Comparison of ENCODE assay signal across 20 cellular contexts in the genomic region with DNA sequence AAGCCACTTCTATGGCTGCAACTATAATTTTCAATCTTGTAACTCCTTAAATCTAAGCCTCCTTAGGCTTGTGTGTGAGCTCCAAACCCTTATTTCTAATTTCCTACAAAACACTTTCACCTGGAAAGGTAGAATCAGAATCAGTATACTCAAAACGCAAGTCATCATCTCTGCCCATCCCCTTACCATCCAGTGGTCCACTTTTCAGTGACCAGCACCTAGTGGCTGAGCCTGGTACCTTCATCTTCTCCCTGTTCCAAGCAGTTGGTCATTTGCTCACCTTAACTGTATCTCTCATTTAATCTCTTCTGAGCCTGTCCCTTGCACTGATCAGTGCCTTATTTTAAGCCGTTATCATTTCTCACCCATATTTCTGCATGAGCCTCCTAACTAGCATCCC.
DNase-seq lines count a peak whose midpoint lies in the region; TF ChIP-seq lines count a peak whose summit lies in the region.
"Had no signal": no experiment of that assay in that cellular context is flagged by ENCODE, and none has a peak within 500 bp of the region (broad histone marks: within the 10 kb centered on the region; RNA-seq: fewer than 3 reads in every experiment).

No MANE protein-coding gene starts in this region.

- H3K27me3 Mint-ChIP-seq in CD14-positive monocyte (ENCODE audit: low read depth in 3 of 3): peaks cover 0 to 5% (median 0%) of the 10 kb centered on the region in 3 donors
- H3K27me3 Mint-ChIP-seq in neural crest cell (ENCODE audit: low read depth): peaks cover 32% of the 10 kb centered on the region

- H4K20me1 ChIP-seq in KMS-11 (ENCODE audit: insufficient read depth): no peaks in the 10 kb centered on the region

- H3K27me3 ChIP-seq in KMS-11 (ENCODE audit: insufficient read depth, low read depth) (no peaks in the 10 kb centered on the region), sigmoid colon (no peaks in the 10 kb centered on the region)
- H3K27me3 ChIP-seq: MG63, testis had no signal

- DNase-seq in CD14-positive monocyte (ENCODE audit: low spot score) (no peak), cardiac fibroblast (ENCODE audit: low read depth in 2 of 2) (no peak), neural crest cell (ENCODE audit: low read depth, low spot score) (no peak), T-helper 1 cell (no peak), sigmoid colon (no peak), caudate nucleus (lab: John Stamatoyannopoulos, UW) (no peak), COLO829 (ENCODE audit: low spot score) (no peak)
- DNase-seq: activated CD4-positive, alpha-beta T cell treated with anti-CD3 and anti-CD28 coated beads, Interleukin-2, amount 10 ng/mL, durations not matched to agents 7 days and 5 days; CD8-positive, alpha-beta memory T cell; DND-41; IMR-90; MG63; natural killer cell; NCI-H146; Right ventricle myocardium superior; stimulated activated naive B cell treated with anti-CD40 and anti-IgM and Interleukin-4, amounts not matched to agents 10 μg/mL and 1 μg/mL and 100 μg/mL, for 72 hours; testis had no signal

- TF ChIP-seq POLR2A in sigmoid colon (IDR thresholded peaks at IDR 0.05): no peak

- TF ChIP-seq EP300 in sigmoid colon (IDR thresholded peaks at IDR 0.05): no peak

- no peak overlapping the region for H3K4me3 ChIP-seq in KMS-11 (IDR thresholded peaks at IDR 0.05; ENCODE audit: insufficient read depth, low read depth, low read length)
- H3K4me3 ChIP-seq in cardiac fibroblast (replicated peaks in 1 of 2; ENCODE audit: low read depth in 2 of 2, low read length in 2 of 2): no peak overlapping the region
- no peak overlapping the region for H3K4me3 ChIP-seq in sigmoid colon
- H3K4me3 ChIP-seq: cardiac muscle cell, MG63, testis had no signal

- H3K36me3 Mint-ChIP-seq in CD14-positive monocyte (peaks cover 6 to 9% of the 10 kb centered on the region in 2 donors), neural crest cell (ENCODE audit: low read depth) (peaks cover 2% of the 10 kb centered on the region)
- H3K36me3 Mint-ChIP-seq: CD8-positive, alpha-beta memory T cell; natural killer cell; stimulated activated naive B cell treated with anti-CD40 and anti-IgM and Interleukin-4, amounts not matched to agents 10 μg/mL and 1 μg/mL and 100 μg/mL, for 72 hours had no signal

- H2AFZ ChIP-seq in KMS-11 (ENCODE audit: low read depth): no peak overlapping the region

- 96 to 97% methylated on average over 2 of the region's 2 CpGs for WGBS in sigmoid colon, 2 donors

- H3K27ac ChIP-seq in KMS-11: no peak overlapping the region
- no peak overlapping the region for H3K27ac ChIP-seq in sigmoid colon
- no peak overlapping the region for H3K27ac ChIP-seq in caudate nucleus (ENCODE audit: low read depth, low read length)
- H3K27ac ChIP-seq: cardiac muscle cell, HL-60, testis had no signal

- no peaks in the 10 kb centered on the region for H3K4me1 Mint-ChIP-seq in CD14-positive monocyte
- no peaks in the 10 kb centered on the region for H3K4me1 Mint-ChIP-seq in neural crest cell
- H3K4me1 Mint-ChIP-seq: activated CD4-positive, alpha-beta T cell treated with anti-CD3 and anti-CD28 coated beads, Interleukin-2, amount 10 ng/mL, durations not matched to agents 7 days and 5 days; CD8-positive, alpha-beta memory T cell; natural killer cell; stimulated activated naive B cell treated with anti-CD40 and anti-IgM and Interleukin-4, amounts not matched to agents 10 μg/mL and 1 μg/mL and 100 μg/mL, for 72 hours had no signal

- H3K4me1 ChIP-seq in KMS-11 (ENCODE audit: low read depth, poor library complexity, severe bottlenecking) (no peaks in the 10 kb centered on the region), sigmoid colon (no peaks in the 10 kb centered on the region)
- H3K4me1 ChIP-seq: testis had no signal

- H3K9me3 Mint-ChIP-seq in CD14-positive monocyte (peaks cover 0 to 4% (median 2%) of the 10 kb centered on the region in 7 donors), neural crest cell (no peaks in the 10 kb centered on the region)
- H3K9me3 Mint-ChIP-seq: activated CD4-positive, alpha-beta T cell treated with anti-CD3 and anti-CD28 coated beads, Interleukin-2, amount 10 ng/mL, durations not matched to agents 7 days and 5 days; CD8-positive, alpha-beta memory T cell; natural killer cell; stimulated activated naive B cell treated with anti-CD40 and anti-IgM and Interleukin-4, amounts not matched to agents 10 μg/mL and 1 μg/mL and 100 μg/mL, for 72 hours had no signal

- no peak overlapping the region for H3K9ac ChIP-seq in KMS-11

- no peak overlapping the region for H3K4me2 ChIP-seq in KMS-11

- H3K79me2 ChIP-seq in KMS-11 (ENCODE audit: insufficient read depth, low read depth): no peaks in the 10 kb centered on the region

- H3K9me3 ChIP-seq in sigmoid colon: no peaks in the 10 kb centered on the region
- H3K9me3 ChIP-seq: testis had no signal

- intact Hi-C loops in CD14-positive monocyte (cut with micrococcal nuclease) (no loop called here), sigmoid colon (cut with DNase I) (no loop called here)

- TF ChIP-seq CTCF in CD14-positive monocyte (IDR thresholded peaks at IDR 0.05): peak; percentile 12
- 0 out of 2 replicates have a peak, but pooled peaks have one; percentile 27 for TF ChIP-seq CTCF in KMS-11 (conservative IDR thresholded peaks at IDR 0.05; ENCODE audit: low read depth, low read length)
- peak; percentile 13 for TF ChIP-seq CTCF in cardiac fibroblast (IDR thresholded peaks at IDR 0.05; ENCODE audit: low read depth, low read length)
- peak; percentile 22 for TF ChIP-seq CTCF in neural crest cell (conservative IDR thresholded peaks at IDR 0.05)
- no peak for TF ChIP-seq CTCF in sigmoid colon (IDR thresholded peaks at IDR 0.05)

- H3K36me3 ChIP-seq in KMS-11 (ENCODE audit: insufficient read depth) (no peaks in the 10 kb centered on the region), sigmoid colon (no peaks in the 10 kb centered on the region)
- H3K36me3 ChIP-seq: cardiac muscle cell, MG63 had no signal

- H3K27ac Mint-ChIP-seq in CD14-positive monocyte (no peak overlapping the region), neural crest cell (ENCODE audit: unreplicated experiment) (no peak overlapping the region)
- H3K27ac Mint-ChIP-seq: activated CD4-positive, alpha-beta T cell treated with anti-CD3 and anti-CD28 coated beads, Interleukin-2, amount 10 ng/mL, durations not matched to agents 7 days and 5 days; CD8-positive, alpha-beta memory T cell; natural killer cell; stimulated activated naive B cell treated with anti-CD40 and anti-IgM and Interleukin-4, amounts not matched to agents 10 μg/mL and 1 μg/mL and 100 μg/mL, for 72 hours had no signal

- H3K4me3 Mint-ChIP-seq in CD14-positive monocyte: no peak overlapping the region
- H3K4me3 Mint-ChIP-seq in neural crest cell: no peak overlapping the region
- H3K4me3 Mint-ChIP-seq: activated CD4-positive, alpha-beta T cell treated with anti-CD3 and anti-CD28 coated beads, Interleukin-2, amount 10 ng/mL, durations not matched to agents 7 days and 5 days; CD8-positive, alpha-beta memory T cell; natural killer cell; stimulated activated naive B cell treated with anti-CD40 and anti-IgM and Interleukin-4, amounts not matched to agents 10 μg/mL and 1 μg/mL and 100 μg/mL, for 72 hours had no signal

Comparison
In these comparisons a context has a peak if more than half of its experiments do, and no peak if none do; other contexts are left out.
1. CTCF ChIP-seq: peak in CD14-positive monocyte (single experiment), KMS-11 (single experiment), cardiac fibroblast (single experiment) and neural crest cell (single experiment); none in sigmoid colon (0 of 4).